1 cellular context compared by ENCODE assay signal in genomic region chr13:22848539-22849052, GRCh38.
TF ChIP-seq lines count a peak whose summit lies in the region.

No MANE protein-coding gene starts in this region.

TF ChIP-seq in HepG2, 621 proteins besides CTCF, POLR2A, EP300 and RAD21 (continued from another document and continues in another):
- 0 out of 2 replicates have a peak, but pooled peaks have one; percentile 14 for TF ChIP-seq ZNF609 (CRISPR knock-in tag; IDR thresholded peaks at IDR 0.05; ENCODE audit: borderline replicate concordance)
- 0 out of 2 replicates have a peak, but pooled peaks have one; percentile 18 for TF ChIP-seq IRF9 (CRISPR knock-in tag; IDR thresholded peaks at IDR 0.05; ENCODE audit: borderline replicate concordance)
- no peak for TF ChIP-seq NCOR1 (IDR thresholded peaks at IDR 0.05; ENCODE audit: borderline replicate concordance, low read length)
- TF ChIP-seq ZSCAN5A (CRISPR knock-in tag; IDR thresholded peaks at IDR 0.05; ENCODE audit: borderline replicate concordance), result peak; percentile 48; the same call in 1 of the 2 replicates
- TF ChIP-seq TERF1 (CRISPR knock-in tag; IDR thresholded peaks at IDR 0.05), result no peak
- no peak for TF ChIP-seq GABPA (IDR thresholded peaks at IDR 0.05; ENCODE audit: low read depth, low read length)
- TF ChIP-seq GABPA (CRISPR knock-in tag; IDR thresholded peaks at IDR 0.05; ENCODE audit: low read depth), result peak; percentile 41; the same call in 1 of the 2 replicates
- TF ChIP-seq SIX4 (CRISPR knock-in tag; IDR thresholded peaks at IDR 0.05), result 0 out of 2 replicates have a peak, but pooled peaks have one; percentile 21
- TF ChIP-seq ZNF788 (CRISPR knock-in tag; IDR thresholded peaks at IDR 0.05; ENCODE audit: borderline replicate concordance), result peak; percentile 71; the same call in 1 of the 2 replicates
- TF ChIP-seq ZHX1 (CRISPR knock-in tag; IDR thresholded peaks at IDR 0.05; ENCODE audit: low read depth), result peak; percentile 31; the same call in 1 of the 2 replicates
- TF ChIP-seq ZNF746 (CRISPR knock-in tag; IDR thresholded peaks at IDR 0.05), result peak; percentile 33; the same call in 1 of the 2 replicates
- TF ChIP-seq ZNF292 (CRISPR knock-in tag; IDR thresholded peaks at IDR 0.05; ENCODE audit: borderline replicate concordance, low read depth), result peak; percentile 77; the same call in 1 of the 2 replicates
- no peak for TF ChIP-seq ZSCAN12 (CRISPR knock-in tag; IDR thresholded peaks at IDR 0.05)
- TF ChIP-seq DNMT1 (CRISPR knock-in tag; IDR thresholded peaks at IDR 0.05), result no peak
- peak; percentile 92 for TF ChIP-seq ZFY (CRISPR knock-in tag; IDR thresholded peaks at IDR 0.05)
- no peak for TF ChIP-seq ZNF18 (CRISPR knock-in tag; IDR thresholded peaks at IDR 0.05; ENCODE audit: insufficient replicate concordance)
- TF ChIP-seq ZNF280B (CRISPR knock-in tag; IDR thresholded peaks at IDR 0.05; ENCODE audit: borderline replicate concordance), result 0 out of 2 replicates have a peak, but pooled peaks have one; percentile 33
- no peak for TF ChIP-seq GTF2F1 (IDR thresholded peaks at IDR 0.05; ENCODE audit: low read length)
- no peak for TF ChIP-seq CENPX (CRISPR knock-in tag; IDR thresholded peaks at IDR 0.05)
- TF ChIP-seq TCF7 (IDR thresholded peaks at IDR 0.05; ENCODE audit: low read depth), result peak; percentile 44; the same call in 1 of the 2 replicates
- no peak for TF ChIP-seq PBX2 (CRISPR knock-in tag; IDR thresholded peaks at IDR 0.05)
- peak; percentile 39; the same call in 1 of the 2 replicates for TF ChIP-seq MYC (CRISPR knock-in tag; IDR thresholded peaks at IDR 0.05; ENCODE audit: borderline replicate concordance)
- TF ChIP-seq ZNF317 (CRISPR knock-in tag; IDR thresholded peaks at IDR 0.05), result no peak
- TF ChIP-seq ELF4 (CRISPR knock-in tag; IDR thresholded peaks at IDR 0.05; ENCODE audit: borderline replicate concordance), result no peak
- 0 out of 2 replicates have a peak, but pooled peaks have one; percentile 61 for TF ChIP-seq ZNF564 (CRISPR knock-in tag; IDR thresholded peaks at IDR 0.05)
- TF ChIP-seq KLF13 (CRISPR knock-in tag; IDR thresholded peaks at IDR 0.05), result no peak
- TF ChIP-seq NONO (IDR thresholded peaks at IDR 0.05), result no peak
- TF ChIP-seq NONO (CRISPR knock-in tag; conservative IDR thresholded peaks at IDR 0.05), result 0 out of 2 replicates have a peak, but pooled peaks have one; percentile 13
- 0 out of 2 replicates have a peak, but pooled peaks have one; percentile 34 for TF ChIP-seq SALL2 (CRISPR knock-in tag; IDR thresholded peaks at IDR 0.05)
- TF ChIP-seq NRL (CRISPR knock-in tag; IDR thresholded peaks at IDR 0.05; ENCODE audit: borderline replicate concordance), result 0 out of 2 replicates have a peak, but pooled peaks have one; percentile 23
- no peak for TF ChIP-seq ZNF251 (CRISPR knock-in tag; IDR thresholded peaks at IDR 0.05)
- TF ChIP-seq GPN1 (CRISPR knock-in tag; IDR thresholded peaks at IDR 0.05; ENCODE audit: borderline replicate concordance), result no peak
- TF ChIP-seq HNRNPLL (IDR thresholded peaks at IDR 0.05; ENCODE audit: low read depth, low read length, poor library complexity, severe bottlenecking), result peak; percentile 44
- TF ChIP-seq TMF1 (CRISPR knock-in tag; IDR thresholded peaks at IDR 0.05; ENCODE audit: low read depth), result no peak
- TF ChIP-seq ZNF101 (CRISPR knock-in tag; IDR thresholded peaks at IDR 0.05; ENCODE audit: borderline replicate concordance, low read depth), result no peak
- TF ChIP-seq YEATS2 (CRISPR knock-in tag; IDR thresholded peaks at IDR 0.05; ENCODE audit: borderline replicate concordance), result peak; percentile 89
- no peak for TF ChIP-seq MAZ (IDR thresholded peaks at IDR 0.05; ENCODE audit: borderline replicate concordance, low read depth, low read length)
- peak; percentile 31; the same call in 1 of the 2 replicates for TF ChIP-seq MAZ (CRISPR knock-in tag; IDR thresholded peaks at IDR 0.05; ENCODE audit: low read depth)
- TF ChIP-seq POGZ (CRISPR knock-in tag; IDR thresholded peaks at IDR 0.05), result peak; percentile 96
- peak; percentile 35; the same call in 1 of the 2 replicates for TF ChIP-seq HDAC1 (CRISPR knock-in tag; IDR thresholded peaks at IDR 0.05)
- TF ChIP-seq ZSCAN31 (CRISPR knock-in tag; IDR thresholded peaks at IDR 0.05; ENCODE audit: low read depth), result no peak
- TF ChIP-seq FOSL1 (CRISPR knock-in tag; IDR thresholded peaks at IDR 0.05; ENCODE audit: borderline replicate concordance), result peak; percentile 20; the same call in 1 of the 2 replicates
- peak; percentile 49; the same call in 1 of the 2 replicates for TF ChIP-seq RXRA (CRISPR knock-in tag; IDR thresholded peaks at IDR 0.05)
- peak; percentile 66; the same call in 1 of the 2 replicates for TF ChIP-seq KDM2A (CRISPR knock-in tag; IDR thresholded peaks at IDR 0.05; ENCODE audit: borderline replicate concordance, low read depth)
- 0 out of 2 replicates have a peak, but pooled peaks have one; percentile 23 for TF ChIP-seq TFDP2 (CRISPR knock-in tag; IDR thresholded peaks at IDR 0.05)
- TF ChIP-seq MIER3 (CRISPR knock-in tag; IDR thresholded peaks at IDR 0.05; ENCODE audit: borderline replicate concordance), result peak; percentile 64; the same call in 1 of the 2 replicates
- TF ChIP-seq HNRNPL (IDR thresholded peaks at IDR 0.05; ENCODE audit: low read depth, low read length), result peak; percentile 43; the same call in 1 of the 2 replicates
